In genomic region chr17:7834554-7834890, GRCh38 we compare ENCODE assay signal across 8 cellular contexts. TPM values are rescaled to one million over a fixed set of nuclear protein-coding genes. Genes with fewer than 3 reads are reported as not detected.
A peak's percentile ranks its signal among the peaks of the same experiment; 100 is the strongest.
DNase-seq lines count a peak whose midpoint lies in the region; ATAC-seq, FAIRE-seq and TF ChIP-seq lines count a peak whose summit lies in the region.

No MANE protein-coding gene starts in this region.

- peaks cover 23% of the 10 kb centered on the region for H3K4me1 ChIP-seq in HAP-1
- peaks cover 24% of the 10 kb centered on the region for H3K4me1 ChIP-seq in ectodermal cell (ENCODE audit: control insufficient read depth, insufficient read depth, low read length)
- H3K4me1 ChIP-seq in mesodermal cell (ENCODE audit: control insufficient read depth, insufficient read depth, low read length, poor library complexity, severe bottlenecking) = peaks cover 24% of the 10 kb centered on the region
- H3K4me1 ChIP-seq in thoracic aorta (ENCODE audit: control insufficient read depth in 1 of 2, low read depth in 2 of 2) = peaks cover 17 to 24% of the 10 kb centered on the region in 2 donors

- H3K27ac ChIP-seq in 22Rv1 (peak overlapping the region; percentile 99), VCaP (peak overlapping the region; percentile 94), ectodermal cell (ENCODE audit: insufficient read depth, low read depth, low read length, poor library complexity, severe bottlenecking) (no peak overlapping the region), mesodermal cell (ENCODE audit: low read depth, low read length, severe bottlenecking) (peak overlapping the region; percentile 99), thoracic aorta (peak overlapping the region; percentile 95)

- H3K36me3 ChIP-seq in HAP-1 (replicated peaks) (no peaks in the 10 kb centered on the region), ectodermal cell (ENCODE audit: control insufficient read depth, insufficient read depth, low read length) (no peaks in the 10 kb centered on the region), mesodermal cell (ENCODE audit: control insufficient read depth, insufficient read depth, low read length) (no peaks in the 10 kb centered on the region), thoracic aorta (no peaks in the 10 kb centered on the region)

- peak; percentile 8 for ATAC-seq in thoracic aorta (ENCODE audit: insufficient number of reproducible peaks, low FRiP score, low read depth)
- ATAC-seq in GM21526 (IDR thresholded peaks at IDR 0.05; ENCODE audit: low FRiP score, unreplicated experiment) = no peak

- H3K4me3 ChIP-seq in HAP-1 = peak overlapping the region; percentile 55
- H3K4me3 ChIP-seq in ectodermal cell (ENCODE audit: insufficient read depth, low read depth, low read length) = peak overlapping the region; percentile 83
- H3K4me3 ChIP-seq in mesodermal cell (ENCODE audit: extremely low read depth, insufficient read depth, low read length, poor library complexity, severe bottlenecking) = peak overlapping the region; percentile 64
- H3K4me3 ChIP-seq in thoracic aorta = peak overlapping the region; percentile 80

- 0 to 1% methylated on average over 15 of the region's 15 CpGs for WGBS in ectodermal cell, 2 experiments
- 0% methylated on average over 11 to 15 of the region's 15 CpGs for WGBS in mesodermal cell (ENCODE audit: insufficient coverage in 2 of 2), 2 experiments

- no peak for DNase-seq in HAP-1 (ENCODE audit: low spot score in 2 of 2)
- no peak for DNase-seq in thoracic aorta (ENCODE audit: low spot score)
- no peak for DNase-seq in GM19239 (ENCODE audit: insufficient read length, low spot score)

- in situ Hi-C loops in HAP-1 (cut with MboI; ENCODE audit: low sequenced_read_pairs) = no loop called here

- H3K27me3 ChIP-seq in HAP-1 (ENCODE audit: low read depth) = no peaks in the 10 kb centered on the region
- peaks cover 29% of the 10 kb centered on the region for H3K27me3 ChIP-seq in ectodermal cell (ENCODE audit: control insufficient read depth, insufficient read depth, low read length, poor library complexity, severe bottlenecking)
- H3K27me3 ChIP-seq in thoracic aorta (replicated peaks; ENCODE audit: insufficient read depth) = no peaks in the 10 kb centered on the region

- H3K9me3 ChIP-seq in HAP-1 = no peaks in the 10 kb centered on the region
- no peaks in the 10 kb centered on the region for H3K9me3 ChIP-seq in ectodermal cell (ENCODE audit: control insufficient read depth, low read length)
- no peaks in the 10 kb centered on the region for H3K9me3 ChIP-seq in mesodermal cell (ENCODE audit: control insufficient read depth, low read length)
- H3K9me3 ChIP-seq in thoracic aorta = no peaks in the 10 kb centered on the region

- FAIRE-seq in GM19239 (lab: Jason Lieb, UNC) = no peak

- no peak for TF ChIP-seq CTCF in 22Rv1 (IDR thresholded peaks at IDR 0.05)
- TF ChIP-seq CTCF in VCaP (conservative IDR thresholded peaks at IDR 0.05) = no peak
- TF ChIP-seq CTCF in thoracic aorta (IDR thresholded peaks at IDR 0.05) = no peak

RNA-seq across cellular contexts. Expression of gene KDM6B, which starts 0.5 kb away (rescaled TPM):
- 30.3 TPM for polyA plus RNA-seq in ectodermal cell (2013, experiment 1 of 4)
- polyA plus RNA-seq in ectodermal cell (2013, experiment 2 of 4) = 36.4 TPM
- polyA plus RNA-seq in ectodermal cell (2013, experiment 3 of 4) = 32.0 TPM
- polyA plus RNA-seq in ectodermal cell (2013, experiment 4 of 4) = 34.0 TPM
- 41.4 TPM for polyA plus RNA-seq in mesodermal cell (2013, experiment 1 of 2)
- polyA plus RNA-seq in mesodermal cell (2013, experiment 2 of 2) = 37.3 TPM
- 10 to 100 TPM in 1 of 2 donors, 1 to 10 TPM in 1; 9.5 to 35.8 TPM for total RNA-seq in thoracic aorta

RNA-seq across cellular contexts. Expression of gene TMEM88, which starts 20.3 kb away (rescaled TPM):
- polyA plus RNA-seq in ectodermal cell (2013, experiment 1 of 4) = 67.3 TPM
- polyA plus RNA-seq in ectodermal cell (2013, experiment 2 of 4) = 77.7 TPM
- polyA plus RNA-seq in ectodermal cell (2013, experiment 3 of 4) = 52.8 TPM
- polyA plus RNA-seq in ectodermal cell (2013, experiment 4 of 4) = 61.1 TPM
- polyA plus RNA-seq in mesodermal cell (2013, experiment 1 of 2) = 240 TPM
- polyA plus RNA-seq in mesodermal cell (2013, experiment 2 of 2) = 335 TPM
- 10 to 100 TPM in 1 of 2 donors, 1 to 10 TPM in 1; 4.1 to 21.9 TPM for total RNA-seq in thoracic aorta

RNA-seq across cellular contexts. Expression of gene NAA38, which starts 22.8 kb away (rescaled TPM):
- polyA plus RNA-seq in ectodermal cell (2013, experiment 1 of 4) = 46.7 TPM
- 34.2 TPM for polyA plus RNA-seq in ectodermal cell (2013, experiment 2 of 4)
- 55.3 TPM for polyA plus RNA-seq in ectodermal cell (2013, experiment 3 of 4)
- 48.9 TPM for polyA plus RNA-seq in ectodermal cell (2013, experiment 4 of 4)
- 70.4 TPM for polyA plus RNA-seq in mesodermal cell (2013, experiment 1 of 2)
- 59.4 TPM for polyA plus RNA-seq in mesodermal cell (2013, experiment 2 of 2)
- 10 to 100 TPM; 49.5 to 62.7 TPM for total RNA-seq in thoracic aorta

RNA-seq across cellular contexts. Expression of gene CYB5D1, which starts 23.3 kb away (rescaled TPM):
- 22.6 TPM for polyA plus RNA-seq in ectodermal cell (2013, experiment 1 of 4)
- polyA plus RNA-seq in ectodermal cell (2013, experiment 2 of 4) = 28.3 TPM
- polyA plus RNA-seq in ectodermal cell (2013, experiment 3 of 4) = 13.4 TPM
- polyA plus RNA-seq in ectodermal cell (2013, experiment 4 of 4) = 16.9 TPM
- 55.6 TPM for polyA plus RNA-seq in mesodermal cell (2013, experiment 1 of 2)
- polyA plus RNA-seq in mesodermal cell (2013, experiment 2 of 2) = 97.7 TPM
- 1 to 10 TPM; 3.8 to 8.9 TPM for total RNA-seq in thoracic aorta

RNA-seq across cellular contexts. Expression of gene CHD3, which starts 54.1 kb away (rescaled TPM):
- 32.7 TPM for polyA plus RNA-seq in ectodermal cell (2013, experiment 1 of 4)
- polyA plus RNA-seq in ectodermal cell (2013, experiment 2 of 4) = 34.6 TPM
- polyA plus RNA-seq in ectodermal cell (2013, experiment 3 of 4) = 32.8 TPM
- 34.2 TPM for polyA plus RNA-seq in ectodermal cell (2013, experiment 4 of 4)
- 57.2 TPM for polyA plus RNA-seq in mesodermal cell (2013, experiment 1 of 2)
- 54.5 TPM for polyA plus RNA-seq in mesodermal cell (2013, experiment 2 of 2)
- total RNA-seq in thoracic aorta = 100 to 1,000 TPM in 1 of 2 donors, 10 to 100 TPM in 1; 80.6 to 171 TPM
